Comparison of ENCODE assay signal across 1 cellular context in the genomic region with DNA sequence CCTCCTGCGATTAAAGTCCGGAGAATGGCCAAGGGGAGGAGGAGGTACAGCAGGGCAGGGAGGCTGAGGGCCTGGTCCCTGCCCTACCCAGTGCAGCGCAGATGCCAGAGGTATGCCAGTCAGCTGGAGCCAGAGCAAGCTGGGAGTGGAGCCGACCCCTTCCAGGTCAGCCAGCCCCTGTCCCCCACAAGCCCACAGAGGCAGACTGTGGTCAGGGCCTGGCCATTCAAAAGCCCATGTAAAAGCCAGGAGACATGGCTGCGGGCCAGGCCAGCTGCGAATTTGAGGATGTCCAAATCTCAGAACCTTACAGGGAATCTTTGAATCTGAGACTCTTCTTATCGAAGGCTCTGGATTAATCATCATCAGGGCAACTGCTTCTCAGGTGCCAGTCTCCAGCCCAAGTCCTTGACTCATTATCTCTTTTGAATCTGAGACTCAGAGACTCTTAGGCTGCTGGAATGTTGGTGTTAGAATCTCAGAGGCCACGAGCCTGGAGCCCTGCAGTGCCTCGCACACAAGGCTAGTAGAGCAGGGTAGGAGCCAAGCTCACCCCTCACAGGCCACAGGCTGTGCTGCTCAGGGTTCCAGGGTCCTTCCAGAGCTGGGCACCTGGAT.
TF ChIP-seq lines count a peak whose summit lies in the region.

No MANE protein-coding gene starts in this region.

TF ChIP-seq in endothelial cell of umbilical vein, 7 proteins besides CTCF, POLR2A, EP300 and RAD21:
- TF ChIP-seq GATA2 (IDR thresholded peaks at IDR 0.05; ENCODE audit: insufficient read depth, insufficient read length, low read depth, low read length) (peak; percentile 17), POLR2AphosphoS5 (IDR thresholded peaks at IDR 0.05; ENCODE audit: insufficient read depth, low read depth, low read length) (no peak)
